In the genomic region with DNA sequence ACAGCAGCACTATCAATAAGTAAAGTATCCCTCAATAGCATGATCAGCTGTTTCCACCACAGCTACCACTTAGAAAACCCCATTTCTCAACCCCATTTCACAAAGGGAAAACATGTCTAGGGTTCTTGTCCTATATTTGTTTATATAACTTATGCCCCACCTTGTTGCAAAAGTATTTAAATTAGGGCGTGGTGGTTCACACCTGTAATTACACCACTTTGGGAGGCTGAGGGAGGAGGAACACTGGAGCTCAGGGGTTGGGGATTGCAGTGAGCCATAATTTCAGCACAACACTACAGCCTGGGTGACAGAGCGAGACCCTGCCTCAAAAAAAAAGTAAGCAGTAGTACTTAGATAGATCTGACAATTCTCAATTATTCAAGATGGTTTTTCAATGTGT, we compare ENCODE assay signal across 14 cellular contexts. TPM values are rescaled to one million over a fixed set of nuclear protein-coding genes. Genes with fewer than 3 reads are reported as not detected.
DNase-seq lines count a peak whose midpoint lies in the region; ATAC-seq and TF ChIP-seq lines count a peak whose summit lies in the region.
"Had no signal": no experiment of that assay in that cellular context is flagged by ENCODE, and none has a peak within 500 bp of the region (broad histone marks: within the 10 kb centered on the region; RNA-seq: fewer than 3 reads in every experiment).

No MANE protein-coding gene starts in this region.

- H3K4me3 Mint-ChIP-seq in T-helper 1 cell treated with Interleukin-12 subunit alpha and Interleukin-12 subunit beta and Interleukin-4 antibody, amounts not matched to agents 30 μg/mL and 1 μg/mL, for 36 hours = peak overlapping the region; percentile 33
- no peak overlapping the region for H3K4me3 Mint-ChIP-seq in endodermal cell

- H3K27me3 ChIP-seq in PC-3 (ENCODE audit: low read length) = no peaks in the 10 kb centered on the region
- no peaks in the 10 kb centered on the region for H3K27me3 ChIP-seq in endodermal cell (ENCODE audit: control insufficient read depth, insufficient read depth, low read length, poor library complexity, severe bottlenecking)
- no peaks in the 10 kb centered on the region for H3K27me3 ChIP-seq in sigmoid colon

- H3K4me2 ChIP-seq in PC-3 (ENCODE audit: low read length) = peak overlapping the region; percentile 97

- H3K9me2 ChIP-seq in PC-3 (replicated peaks; ENCODE audit: low read length) = no peaks in the 10 kb centered on the region

- BruUV-seq in PC-3 (replicated peaks; lab: Mats Ljungman, UMichigan) = no TSS peak

- H3K27ac Mint-ChIP-seq in T-helper 1 cell treated with Interleukin-12 subunit alpha and Interleukin-12 subunit beta and Interleukin-4 antibody, amounts not matched to agents 30 μg/mL and 1 μg/mL, for 36 hours = no peak overlapping the region
- peak overlapping the region; percentile 14 for H3K27ac Mint-ChIP-seq in endodermal cell

- H3F3A ChIP-seq in PC-3 (ENCODE audit: low read length, unreplicated experiment) = no peaks in the 10 kb centered on the region

- CTCF ChIA-PET in PC-3 (lab: Charles Lee) = interaction anchor here (0.6 to 0.8 kb wide), 2 partner anchors 21 to 98 kb away, joined by 5 to 9 read pairs; no protein-coding TSS in a partner anchor

- peaks cover 18% of the 10 kb centered on the region for H3K36me3 Mint-ChIP-seq in T-helper 1 cell treated with Interleukin-12 subunit alpha and Interleukin-12 subunit beta and Interleukin-4 antibody, amounts not matched to agents 30 μg/mL and 1 μg/mL, for 36 hours (ENCODE audit: low read depth)
- peaks cover 11% of the 10 kb centered on the region for H3K36me3 Mint-ChIP-seq in endodermal cell (ENCODE audit: low read depth)

- peaks cover 52% of the 10 kb centered on the region for H3K4me1 Mint-ChIP-seq in T-helper 1 cell treated with Interleukin-12 subunit alpha and Interleukin-12 subunit beta and Interleukin-4 antibody, amounts not matched to agents 30 μg/mL and 1 μg/mL, for 36 hours (ENCODE audit: low read depth)
- peaks cover 66% of the 10 kb centered on the region for H3K4me1 Mint-ChIP-seq in endodermal cell

- intact Hi-C loops in PC-3 (cut with micrococcal nuclease) = no loop called here
- intact Hi-C loops in sigmoid colon (cut with DNase I) = no loop called here

- H2AFZ ChIP-seq in PC-3 (ENCODE audit: low read length) = no peak overlapping the region

- WGBS in endodermal cell (ENCODE audit: insufficient coverage in 1 of 2, insufficient read length in 1 of 2), 2 experiments = 96% methylated on average over 2 of the region's 2 CpGs; no CpG with 5 or more reads in 1 of the 2 experiments
- WGBS in sigmoid colon, 2 donors = 54 to 78% methylated on average over 2 of the region's 2 CpGs

- DNase-seq in T-helper 1 cell (no peak), PC-3 (no peak), endodermal cell (no peak), sigmoid colon (no peak), mucosa of gallbladder (ENCODE audit: low spot score) (no peak), DMS53 (lab: John Stamatoyannopoulos, UW) (no peak), islet precursor cell (no peak)
- DNase-seq: activated naive CD4-positive, alpha-beta T cell treated with Interleukin-2 at 50 U/mL for 16 hours; posterior cingulate gyrus; stimulated activated CD4-positive, alpha-beta T cell treated with anti-CD3 and anti-CD28 coated beads, Interleukin-4, amount 100 ng/mL, for 24 hours had no signal

- H3K4me1 ChIP-seq in PC-3 (ENCODE audit: insufficient read depth, low read length) = peaks cover 66% of the 10 kb centered on the region
- no peaks in the 10 kb centered on the region for H3K4me1 ChIP-seq in endodermal cell (ENCODE audit: control insufficient read depth, insufficient read depth, low read length)
- H3K4me1 ChIP-seq in sigmoid colon = peaks cover 0 to 81% (median 73%) of the 10 kb centered on the region in 4 donors

- H3K36me3 ChIP-seq in PC-3 (ENCODE audit: low read depth, low read length) = no peaks in the 10 kb centered on the region; the same call in 1 of the 2 replicates
- no peaks in the 10 kb centered on the region for H3K36me3 ChIP-seq in endodermal cell (ENCODE audit: control insufficient read depth, insufficient read depth, low read length)
- no peaks in the 10 kb centered on the region for H3K36me3 ChIP-seq in sigmoid colon

- TF ChIP-seq POLR2A in sigmoid colon (IDR thresholded peaks at IDR 0.05) = no peak

- H3K79me2 ChIP-seq in PC-3 (ENCODE audit: low read length) = peaks cover 97% of the 10 kb centered on the region

- H3K27ac ChIP-seq in PC-3 (ENCODE audit: low read length) (no peak overlapping the region), endodermal cell (ENCODE audit: low read depth, low read length) (no peak overlapping the region), sigmoid colon (peak overlapping the region in 3 of 4 donors; percentile 27 to 94 (median 49))

- no peak overlapping the region for H3K9ac ChIP-seq in PC-3 (ENCODE audit: low read length)
- H3K9ac ChIP-seq in endodermal cell (ENCODE audit: extremely low read depth, low read length, poor library complexity, severe bottlenecking) = no peak overlapping the region

- TF ChIP-seq CTCF in PC-3 (conservative IDR thresholded peaks at IDR 0.05; ENCODE audit: low read depth, low read length) (no peak), endodermal cell (conservative IDR thresholded peaks at IDR 0.05) (no peak), sigmoid colon (IDR thresholded peaks at IDR 0.05) (no peak)

- H3K9me3 ChIP-seq in PC-3 (ENCODE audit: low read length) (no peaks in the 10 kb centered on the region), endodermal cell (ENCODE audit: control insufficient read depth, low read length) (no peaks in the 10 kb centered on the region), sigmoid colon (no peaks in the 10 kb centered on the region)

- peaks cover 47% of the 10 kb centered on the region for H4K20me1 ChIP-seq in PC-3 (ENCODE audit: low read length)

- H3K27me3 Mint-ChIP-seq in T-helper 1 cell treated with Interleukin-12 subunit alpha and Interleukin-12 subunit beta and Interleukin-4 antibody, amounts not matched to agents 30 μg/mL and 1 μg/mL, for 36 hours (ENCODE audit: low read depth) = no peaks in the 10 kb centered on the region
- peaks cover 2% of the 10 kb centered on the region for H3K27me3 Mint-ChIP-seq in endodermal cell (ENCODE audit: insufficient read depth)

- no peak for TF ChIP-seq EP300 in sigmoid colon (IDR thresholded peaks at IDR 0.05)

- POLR2A ChIA-PET in PC-3 (lab: Charles Lee; ENCODE audit: unreplicated experiment) = no interaction called here

- no peak for ATAC-seq in PC-3

- H3K9me3 Mint-ChIP-seq in T-helper 1 cell treated with Interleukin-12 subunit alpha and Interleukin-12 subunit beta and Interleukin-4 antibody, amounts not matched to agents 30 μg/mL and 1 μg/mL, for 36 hours = no peaks in the 10 kb centered on the region
- H3K9me3 Mint-ChIP-seq in endodermal cell = no peaks in the 10 kb centered on the region

- H3K4me3 ChIP-seq in PC-3 (ENCODE audit: low read length) (peak overlapping the region; percentile 82; the same call in 1 of the 2 replicates), endodermal cell (ENCODE audit: low read length) (peak overlapping the region; percentile 21), sigmoid colon (no peak overlapping the region)

RNA-seq across cellular contexts. Expression of a gene that starts 3.7 kb away (rescaled TPM):
- total RNA-seq in PC-3 (2014; rRNA removed) (164 and 192 TPM in 2 replicates), endodermal cell (10 to 100 TPM; 66.5 to 69.6 TPM), sigmoid colon (10 to 100 TPM; 32.4 to 55.8 (median 45.3) TPM), mucosa of gallbladder (30.7 TPM)
- polyA plus RNA-seq in endodermal cell (2013, experiment 1 of 2) = 63.6 TPM
- 56.9 TPM for polyA plus RNA-seq in endodermal cell (2013, experiment 2 of 2)
- polyA plus RNA-seq in sigmoid colon = 100 to 1,000 TPM in 2 of 3 donors, 10 to 100 TPM in 1; 85.6 to 150 (median 109) TPM

RNA-seq across cellular contexts. Expression of a gene that starts 3.8 kb away (rescaled TPM):
- 23.6 and 26.9 TPM in 2 replicates for total RNA-seq in PC-3 (2014; rRNA removed)
- 10 to 100 TPM; 64.6 to 65.2 TPM for total RNA-seq in endodermal cell
- 46.5 TPM for polyA plus RNA-seq in endodermal cell (2013, experiment 1 of 2)
- 41.4 TPM for polyA plus RNA-seq in endodermal cell (2013, experiment 2 of 2)
- 10 to 100 TPM; 10.0 to 21.3 (median 16.3) TPM for total RNA-seq in sigmoid colon
- polyA plus RNA-seq in sigmoid colon = 10 to 100 TPM in 2 of 3 donors, 1 to 10 TPM in 1; 9.0 to 48.5 (median 14.6) TPM
- 71.8 TPM for total RNA-seq in mucosa of gallbladder

RNA-seq across cellular contexts. Expression of a gene that starts 35.1 kb away (rescaled TPM):
- total RNA-seq in PC-3 (2014; rRNA removed) = not detected in 2 replicates
- total RNA-seq in endodermal cell = 1 to 10 TPM in 1 of 2 donors, under 1 TPM in 1; 0.53 to 1.2 TPM
- 0.18 TPM for polyA plus RNA-seq in endodermal cell (2013, experiment 1 of 2)
- 0.17 TPM for polyA plus RNA-seq in endodermal cell (2013, experiment 2 of 2)
- total RNA-seq in sigmoid colon = under 1 TPM in 1 of 4 donors, not detected in 3; 0.82 TPM
- 1 to 10 TPM in 1 of 3 donors, under 1 TPM in 2; 0.41 to 1.6 (median 0.60) TPM for polyA plus RNA-seq in sigmoid colon
- 0.95 TPM for total RNA-seq in mucosa of gallbladder
- total RNA-seq: A172, Daoy, frontal cortex had no signal

Comparison
In these comparisons a context has a peak if more than half of its experiments do, and no peak if none do; other contexts are left out.
1. H3K27ac ChIP-seq: peak in sigmoid colon (3 of 4); none in PC-3 (single experiment) and endodermal cell (single experiment).
2. H3K4me3 ChIP-seq: peak in PC-3 (single experiment) and endodermal cell (single experiment); none in sigmoid colon (0 of 4).